Comparison of ENCODE assay signal across 8 cellular contexts in the genomic region with DNA sequence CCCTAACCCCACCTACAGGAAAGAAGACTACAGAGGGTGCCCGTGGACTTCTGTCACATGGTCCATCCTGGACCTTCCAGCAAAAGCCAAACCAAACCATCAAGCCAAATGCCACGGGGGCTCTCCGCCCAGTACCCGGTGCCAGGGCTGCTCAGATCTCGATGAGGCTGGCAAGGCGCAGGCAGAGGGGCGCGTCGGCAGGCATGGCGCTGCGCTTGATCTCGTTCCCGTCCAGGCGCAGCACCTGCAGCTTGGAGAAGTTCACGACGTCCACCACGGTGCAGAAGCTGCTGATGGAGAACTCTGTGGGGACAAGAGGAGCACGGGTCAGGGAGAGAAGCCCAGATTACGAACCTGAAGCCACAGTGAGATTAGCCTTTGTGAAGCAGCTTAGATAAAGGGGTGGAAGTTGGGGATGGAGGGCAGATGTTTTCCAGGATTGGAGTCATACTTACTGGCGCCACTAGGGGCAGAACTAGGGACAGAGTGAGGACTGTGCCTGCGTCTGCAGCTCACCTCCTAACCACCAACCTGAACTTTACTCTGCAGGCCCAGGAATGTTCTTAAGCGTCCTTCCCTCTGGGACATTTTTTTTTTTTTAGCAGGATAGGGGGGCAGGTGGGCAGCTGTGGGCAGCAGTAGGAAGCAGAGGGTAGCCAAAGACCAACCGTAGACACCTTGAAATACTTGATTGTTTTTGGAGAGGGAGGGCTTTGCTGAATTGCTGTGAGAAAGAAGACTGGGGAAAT. TPM values are rescaled to one million over a fixed set of nuclear protein-coding genes. Genes with fewer than 3 reads are reported as not detected.
DNase-seq lines count a peak whose midpoint lies in the region; ATAC-seq and TF ChIP-seq lines count a peak whose summit lies in the region.

No MANE protein-coding gene starts in this region.

- TF ChIP-seq CTCF in C4-2B (conservative IDR thresholded peaks at IDR 0.05) (peak; percentile 90), fibroblast of lung (conservative IDR thresholded peaks at IDR 0.05 in 1 of 2, IDR thresholded peaks at IDR 0.05 in 1 of 2; ENCODE audit: low read depth in 1 of 2, low read length in 2 of 2) (peak; percentile 76 to 85), osteoblast (IDR thresholded peaks at IDR 0.05; ENCODE audit: extremely low read depth, low read depth, low read length) (peak; percentile 80)

- no peaks in the 10 kb centered on the region for H3K9me3 ChIP-seq in fibroblast of lung (ENCODE audit: control insufficient read depth, insufficient read depth, low read depth, low read length)
- H3K9me3 ChIP-seq in osteoblast (ENCODE audit: low read depth, low read length): no peaks in the 10 kb centered on the region

- H3K4me2 ChIP-seq in fibroblast of lung (ENCODE audit: extremely low read depth, insufficient read depth, low read length) (no peak overlapping the region), osteoblast (ENCODE audit: insufficient read depth, low read length) (no peak overlapping the region)

- H3K79me2 ChIP-seq in fibroblast of lung (ENCODE audit: control insufficient read depth, insufficient read depth, low read length) (no peaks in the 10 kb centered on the region), osteoblast (ENCODE audit: insufficient read depth, low read length) (no peaks in the 10 kb centered on the region)

- no peaks in the 10 kb centered on the region for H4K20me1 ChIP-seq in fibroblast of lung (ENCODE audit: control insufficient read depth, extremely low read depth, insufficient read depth, low read length)
- H4K20me1 ChIP-seq in osteoblast (ENCODE audit: insufficient read depth, low read length): no peaks in the 10 kb centered on the region

- H3K4me3 ChIP-seq in fibroblast of lung (replicated peaks in 1 of 4; ENCODE audit: control extremely low read depth in 1 of 4, insufficient read depth in 1 of 4, low read depth in 3 of 4, low read length in 4 of 4) (no peak overlapping the region), osteoblast (ENCODE audit: insufficient read depth, low read length) (no peak overlapping the region)

- H3K36me3 ChIP-seq in fibroblast of lung (ENCODE audit: control insufficient read depth, insufficient read depth, low read length) (no peaks in the 10 kb centered on the region), osteoblast (ENCODE audit: insufficient read depth, low read length) (no peaks in the 10 kb centered on the region)

- ATAC-seq in HG03520 (IDR thresholded peaks at IDR 0.05; ENCODE audit: unreplicated experiment) (no peak), GM18907 (IDR thresholded peaks at IDR 0.05; ENCODE audit: unreplicated experiment) (no peak)

- H3K27ac ChIP-seq in C4-2B (no peak overlapping the region), fibroblast of lung (ENCODE audit: insufficient read depth, low read length) (no peak overlapping the region), osteoblast (ENCODE audit: low read depth, low read length) (no peak overlapping the region)

- H2AFZ ChIP-seq in fibroblast of lung (ENCODE audit: low read length) (no peak overlapping the region), osteoblast (ENCODE audit: low read length) (no peak overlapping the region)

- H3K4me1 ChIP-seq in fibroblast of lung (ENCODE audit: control insufficient read depth, extremely low read depth, insufficient read depth, low read length) (no peaks in the 10 kb centered on the region), osteoblast (ENCODE audit: insufficient read depth, low read length) (no peaks in the 10 kb centered on the region)

- H3K27me3 ChIP-seq in fibroblast of lung (ENCODE audit: control insufficient read depth, insufficient read depth, low read length): peaks cover 35% of the 10 kb centered on the region
- peaks cover 64% of the 10 kb centered on the region for H3K27me3 ChIP-seq in osteoblast (ENCODE audit: insufficient read depth, low read length)

- peak; percentile 50 for DNase-seq in H4 (ENCODE audit: low spot score)
- peak; percentile 49 for DNase-seq in NCI-H774 (lab: John Stamatoyannopoulos, UW)
- peak; percentile 47 for DNase-seq in activated T-cell treated with anti-CD3 and anti-CD28 coated beads for 1 hour (ENCODE audit: low read depth)
- peak; percentile 27 to 42 for DNase-seq in fibroblast of lung (ENCODE audit: low read depth in 2 of 2)
- DNase-seq in osteoblast (ENCODE audit: insufficient read length, low spot score, missing footprints): peak; percentile 95

- no peak overlapping the region for H3K9ac ChIP-seq in fibroblast of lung (ENCODE audit: insufficient read depth, low read length)

RNA-seq across cellular contexts. Expression of a gene that starts 8.6 kb away (rescaled TPM):
- 0.10 TPM in 1 of 2 replicates, not detected in the other for total RNA-seq in H4 (2014; rRNA removed; shearing (Covaris generic))
- 3.3 and 15.4 TPM in 2 replicates for total RNA-seq in fibroblast of lung
- 2.9 and 9.0 TPM in 2 replicates for polyA plus RNA-seq in fibroblast of lung
- 2.1 and 7.2 TPM in 2 replicates for polyA plus RNA-seq in fibroblast of lung (2012)
- 2.3 and 4.2 TPM in 2 replicates for polyA minus RNA-seq in fibroblast of lung (ENCODE audit: low replicate concordance)
- total RNA-seq in osteoblast: 2.9 and 5.9 TPM in 2 replicates

RNA-seq across cellular contexts. Expression of a gene that starts 37.0 kb away (rescaled TPM):
- 11.2 and 11.7 TPM in 2 replicates for total RNA-seq in H4 (2014; rRNA removed; shearing (Covaris generic))
- 20.3 and 26.3 TPM in 2 replicates for total RNA-seq in fibroblast of lung
- 9.8 and 12.2 TPM in 2 replicates for polyA plus RNA-seq in fibroblast of lung
- polyA plus RNA-seq in fibroblast of lung (2012): 6.7 and 9.3 TPM in 2 replicates
- polyA minus RNA-seq in fibroblast of lung (ENCODE audit: low replicate concordance): 4.1 and 9.1 TPM in 2 replicates
- total RNA-seq in osteoblast: 14.5 and 14.7 TPM in 2 replicates

Comparison
In these comparisons a context has a peak if more than half of its experiments do, and no peak if none do; other contexts are left out.
1. DNase-seq: peak in every context shown above with its lines; median percentile 95 in osteoblast; 50 in H4; 49 in NCI-H774; 47 in activated T-cell treated with anti-CD3 and anti-CD28 coated beads for 1 hour; 34 in fibroblast of lung.